Comparison of ENCODE assay signal across 13 cellular contexts in genomic region chr2:88171966-88172365, GRCh38. TPM values are rescaled to one million over a fixed set of nuclear protein-coding genes. Genes with fewer than 3 reads are reported as not detected.
"Had no signal": no experiment of that assay in that cellular context is flagged by ENCODE, and none has a peak within 500 bp of the region (broad histone marks: within the 10 kb centered on the region; RNA-seq: fewer than 3 reads in every experiment).

No MANE protein-coding gene starts in this region.

- H3K27ac Mint-ChIP-seq: activated CD4-positive, alpha-beta memory T cell treated with anti-CD3 and anti-CD28 coated beads for 36 hours; T-helper 2 cell treated with Interferon-gamma antibody and Interleukin-4, amounts not matched to agents 5 μg/mL and 100 μg/mL, for 36 hours had no signal

- H3K4me3 Mint-ChIP-seq: activated CD4-positive, alpha-beta memory T cell treated with anti-CD3 and anti-CD28 coated beads for 36 hours had no signal

- H3K9me3 ChIP-seq: mucosa of descending colon, tibial artery had no signal

- ATAC-seq: left colon, mucosa of descending colon had no signal

- DNase-seq: activated CD4-positive, alpha-beta memory T cell treated with anti-CD3 and anti-CD28 coated beads for 36 hours; activated CD4-positive, CD25-positive, alpha-beta regulatory T cell treated with anti-CD3 and anti-CD28 coated beads, Interleukin-2, amount 50 U/mL, for 72 hours; activated naive CD4-positive, alpha-beta T cell treated with Interleukin-2 at 50 U/mL for 16 hours; amniotic stem cell; brain microvascular endothelial cell; dermis blood vessel endothelial cell; erythroblast; left colon; mucosa of descending colon; stimulated activated CD4-positive, alpha-beta T cell treated with anti-CD3 and anti-CD28 coated beads, Interleukin-4, amount 100 ng/mL, for 4 hours; tibial artery had no signal

- H3K36me3 Mint-ChIP-seq: activated CD4-positive, alpha-beta memory T cell treated with anti-CD3 and anti-CD28 coated beads for 36 hours had no signal

- H3K9me3 Mint-ChIP-seq: activated CD4-positive, alpha-beta memory T cell treated with anti-CD3 and anti-CD28 coated beads for 36 hours had no signal

- H3K27me3 ChIP-seq: brain microvascular endothelial cell, tibial artery had no signal

- H3K27ac ChIP-seq: brain microvascular endothelial cell, tibial artery had no signal

RNA-seq across cellular contexts. Expression of gene FABP1, which starts 44.1 kb away (rescaled TPM):
- total RNA-seq: activated CD4-positive, alpha-beta memory T cell treated with anti-CD3 and anti-CD28 coated beads for 36 hours; dermis blood vessel endothelial cell; skeletal muscle tissue had no signal
